ENCODE assay signal across 19 cellular contexts in the genomic region with DNA sequence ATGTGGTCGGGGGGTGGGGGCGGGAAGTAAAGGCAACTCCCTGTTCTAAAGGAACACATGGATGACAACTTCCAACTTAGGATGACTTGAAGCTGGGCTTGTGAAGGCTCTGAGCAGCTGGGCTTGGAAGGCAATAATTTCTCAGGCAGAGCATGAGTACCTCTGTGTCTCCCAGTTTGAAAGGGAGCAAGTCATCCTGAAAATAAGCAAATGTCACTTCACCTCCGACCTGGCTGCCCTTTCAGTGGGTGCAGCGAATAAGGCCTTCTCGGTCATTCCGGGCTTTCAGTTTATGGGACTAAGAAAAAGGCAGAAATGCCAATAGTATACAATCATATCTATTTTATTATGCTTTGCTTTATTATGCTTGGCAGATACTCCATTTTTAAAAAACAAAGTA. TPM values are rescaled to one million over a fixed set of nuclear protein-coding genes. Genes with fewer than 3 reads are reported as not detected.
DNase-seq lines count a peak whose midpoint lies in the region; ATAC-seq and TF ChIP-seq lines count a peak whose summit lies in the region.
"Had no signal": no experiment of that assay in that cellular context is flagged by ENCODE, and none has a peak within 500 bp of the region (broad histone marks: within the 10 kb centered on the region; RNA-seq: fewer than 3 reads in every experiment).

No MANE protein-coding gene starts in this region.

- peak overlapping the region; percentile 46 for H3K9ac ChIP-seq in mammary epithelial cell (ENCODE audit: insufficient read depth, low read length)

- 97% methylated on average over 6 of the region's 6 CpGs for WGBS in mammary epithelial cell (ENCODE audit: low coverage, missing lambda C conversion rate)

- no peaks in the 10 kb centered on the region for H4K20me1 ChIP-seq in mammary epithelial cell (ENCODE audit: insufficient read depth, low read length)

- H3K27me3 ChIP-seq in mammary epithelial cell (ENCODE audit: insufficient read depth, low read length) (no peaks in the 10 kb centered on the region), foreskin keratinocyte (no peaks in the 10 kb centered on the region), H7 (ENCODE audit: control insufficient read depth, insufficient read depth, low read length) (no peaks in the 10 kb centered on the region)

- H3K4me3 ChIP-seq in mammary epithelial cell (replicated peaks in 1 of 3; ENCODE audit: insufficient read depth in 1 of 3, low read depth in 2 of 3, low read length in 3 of 3) = no peak overlapping the region
- no peak overlapping the region for H3K4me3 ChIP-seq in H7 (ENCODE audit: insufficient read depth, low read depth, low read length)

- ATAC-seq in foreskin keratinocyte (no peak), GM21717 (IDR thresholded peaks at IDR 0.05; ENCODE audit: unreplicated experiment) (no peak)

- peaks cover 22% of the 10 kb centered on the region for H3K4me1 Mint-ChIP-seq in MCF 10A (ENCODE audit: insufficient read depth, unreplicated experiment)
- peaks cover 21% of the 10 kb centered on the region for H3K4me1 Mint-ChIP-seq in activated T-helper 2 cell treated with anti-CD3 and anti-CD28 coated beads, Interferon-gamma antibody, Interleukin-2, Interleukin-4, amounts not matched to agents 10 μg/mL and 5 μg/mL and 100 μg/mL, durations not matched to agents 14 hours and 24 hours and 36 hours (ENCODE audit: low read depth)
- H3K4me1 Mint-ChIP-seq in type B pancreatic cell (ENCODE audit: unreplicated experiment) = peaks cover 10% of the 10 kb centered on the region

- H3K36me3 ChIP-seq in mammary epithelial cell (ENCODE audit: insufficient read depth, low read length) (no peaks in the 10 kb centered on the region), H7 (replicated peaks; ENCODE audit: control insufficient read depth, insufficient read depth, low read length) (no peaks in the 10 kb centered on the region)

- BruUV-seq in mammary epithelial cell (replicated peaks; lab: Mats Ljungman, UMichigan) (TSS peak; percentile 66), MCF 10A (replicated peaks; lab: Mats Ljungman, UMichigan) (no TSS peak)

- H3K4me3 Mint-ChIP-seq in MCF 10A (ENCODE audit: unreplicated experiment) = no peak overlapping the region
- H3K4me3 Mint-ChIP-seq in activated T-helper 2 cell treated with anti-CD3 and anti-CD28 coated beads, Interferon-gamma antibody, Interleukin-2, Interleukin-4, amounts not matched to agents 10 μg/mL and 5 μg/mL and 100 μg/mL, durations not matched to agents 14 hours and 24 hours and 36 hours (ENCODE audit: low read depth) = peak overlapping the region; percentile 19
- H3K4me3 Mint-ChIP-seq in type B pancreatic cell = no peak overlapping the region
- H3K4me3 Mint-ChIP-seq: activated naive CD8-positive, alpha-beta T cell; mesothelial cell of epicardium had no signal

- POLR2A ChIA-PET in MCF 10A (lab: Yijun Ruan, JAX) = interaction anchor here (0.5 kb wide), 1 partner anchor 55 kb away, joined by 5 read pairs; no protein-coding TSS in a partner anchor

- dilution Hi-C loops in mammary epithelial cell (cut with HindIII; ENCODE audit: low sequenced_read_pairs) = loop anchor here (5.0 kb wide), 1 partner anchor 65 kb away; no protein-coding TSS in a partner anchor

- H3K27ac Mint-ChIP-seq in MCF 10A (ENCODE audit: low read depth, unreplicated experiment) = no peak overlapping the region
- H3K27ac Mint-ChIP-seq in activated T-helper 2 cell treated with anti-CD3 and anti-CD28 coated beads, Interferon-gamma antibody, Interleukin-2, Interleukin-4, amounts not matched to agents 10 μg/mL and 5 μg/mL and 100 μg/mL, durations not matched to agents 14 hours and 24 hours and 36 hours = peak overlapping the region; percentile 16
- no peak overlapping the region for H3K27ac Mint-ChIP-seq in type B pancreatic cell
- H3K27ac Mint-ChIP-seq: mesothelial cell of epicardium had no signal

- H3K4me2 ChIP-seq in mammary epithelial cell (ENCODE audit: insufficient read depth, low read depth, low read length) = no peak overlapping the region

- peak overlapping the region; percentile 82 for H3K27ac ChIP-seq in mammary epithelial cell (ENCODE audit: insufficient read depth, low read depth, low read length)
- H3K27ac ChIP-seq in foreskin keratinocyte = peak overlapping the region; percentile 72

- H3K36me3 Mint-ChIP-seq in MCF 10A (ENCODE audit: insufficient read depth, unreplicated experiment) (no peaks in the 10 kb centered on the region), type B pancreatic cell (no peaks in the 10 kb centered on the region)
- H3K36me3 Mint-ChIP-seq in activated T-helper 2 cell treated with anti-CD3 and anti-CD28 coated beads, Interferon-gamma antibody, Interleukin-2, Interleukin-4, amounts not matched to agents 10 μg/mL and 5 μg/mL and 100 μg/mL, durations not matched to agents 14 hours and 24 hours and 36 hours (ENCODE audit: low read depth) = no peaks in the 10 kb centered on the region
- H3K36me3 Mint-ChIP-seq: mesothelial cell of epicardium had no signal

- CTCF ChIA-PET in mammary epithelial cell (lab: Charles Lee; ENCODE audit: low non-redundant PET) (interaction anchor here (0.6 kb wide), 1 partner anchor 104 kb away, joined by 3 read pairs; no protein-coding TSS in a partner anchor), MCF 10A (lab: Yijun Ruan, JAX) (interaction anchor here (1.4 kb wide), 1 partner anchor 102 kb away, joined by 3 read pairs; no protein-coding TSS in a partner anchor)

- in situ Hi-C loops in mammary epithelial cell (cut with MboI; ENCODE audit: low sequenced_read_pairs in 2 of 2) = no loop called here

- TF ChIP-seq CTCF in mammary epithelial cell (conservative IDR thresholded peaks at IDR 0.05 in 1 of 2, IDR thresholded peaks at IDR 0.05 in 1 of 2; ENCODE audit: extremely low read depth in 1 of 2, insufficient read depth in 1 of 2, low read depth in 1 of 2, low read length in 2 of 2) = no peak
- TF ChIP-seq CTCF in MCF 10A (IDR thresholded peaks at IDR 0.05; ENCODE audit: unreplicated experiment) = no peak
- no peak for TF ChIP-seq CTCF in foreskin keratinocyte (conservative IDR thresholded peaks at IDR 0.05)
- no peak for TF ChIP-seq CTCF in type B pancreatic cell (conservative IDR thresholded peaks at IDR 0.05)

- H3K4me1 ChIP-seq in mammary epithelial cell (ENCODE audit: insufficient read depth, low read length) (peaks cover 36% of the 10 kb centered on the region), foreskin keratinocyte (peaks cover 14% of the 10 kb centered on the region)

- H3K27me3 Mint-ChIP-seq in MCF 10A (ENCODE audit: insufficient read depth, unreplicated experiment) (no peaks in the 10 kb centered on the region), type B pancreatic cell (peaks cover 5% of the 10 kb centered on the region)
- peaks cover 15% of the 10 kb centered on the region for H3K27me3 Mint-ChIP-seq in activated T-helper 2 cell treated with anti-CD3 and anti-CD28 coated beads, Interferon-gamma antibody, Interleukin-2, Interleukin-4, amounts not matched to agents 10 μg/mL and 5 μg/mL and 100 μg/mL, durations not matched to agents 14 hours and 24 hours and 36 hours (ENCODE audit: low read depth)
- H3K27me3 Mint-ChIP-seq: activated naive CD8-positive, alpha-beta T cell had no signal

- H3K9me3 Mint-ChIP-seq in MCF 10A (ENCODE audit: unreplicated experiment) = no peaks in the 10 kb centered on the region
- H3K9me3 Mint-ChIP-seq in activated T-helper 2 cell treated with anti-CD3 and anti-CD28 coated beads, Interferon-gamma antibody, Interleukin-2, Interleukin-4, amounts not matched to agents 10 μg/mL and 5 μg/mL and 100 μg/mL, durations not matched to agents 14 hours and 24 hours and 36 hours = peaks cover 16% of the 10 kb centered on the region
- peaks cover 10% of the 10 kb centered on the region for H3K9me3 Mint-ChIP-seq in type B pancreatic cell

- no peak overlapping the region for H2AFZ ChIP-seq in mammary epithelial cell (ENCODE audit: low read depth, low read length)

- DNase-seq in mammary epithelial cell (no peak), MCF 10A (ENCODE audit: unreplicated experiment) (no peak), foreskin keratinocyte (no peak), type B pancreatic cell (ENCODE audit: extremely low spot score, unreplicated experiment) (peak; percentile 39), H7 (no peak), NCI-H82 (lab: John Stamatoyannopoulos, UW) (no peak)
- no peak for DNase-seq in activated T-helper 2 cell treated with anti-CD3 and anti-CD28 coated beads, Interferon-gamma antibody, Interleukin-2, Interleukin-4, amounts not matched to agents 10 μg/mL and 5 μg/mL and 100 μg/mL, durations not matched to agents 14 hours and 24 hours and 36 hours (ENCODE audit: low spot score)
- DNase-seq: activated CD4-positive, CD25-positive, alpha-beta regulatory T cell; activated CD8-positive, alpha-beta memory T cell treated with anti-CD3 and anti-CD28 coated beads, Interleukin-2, amount 50 U/mL, for 4 hours; hypothalamus; NCI-H2029; NCI-H446 treated with DMSO at 0.1 percent for 48 hours; SIG-M5 had no signal

- intact Hi-C loops in mammary epithelial cell (cut with micrococcal nuclease) (loop anchor here (2.0 to 5.0 kb wide), 2 partner anchors 22 to 100 kb away; no protein-coding TSS in a partner anchor), MCF 10A (cut with micrococcal nuclease) (no loop called here)
- intact Hi-C loops in activated T-helper 2 cell treated with anti-CD3 and anti-CD28 coated beads, Interferon-gamma antibody, Interleukin-2, Interleukin-4, amounts not matched to agents 10 μg/mL and 5 μg/mL and 100 μg/mL, durations not matched to agents 14 hours and 24 hours and 36 hours (cut with micrococcal nuclease) = loop anchor here (2.0 kb wide), 1 partner anchor 38 kb away; no protein-coding TSS in a partner anchor

- no peaks in the 10 kb centered on the region for H3K79me2 ChIP-seq in mammary epithelial cell (ENCODE audit: insufficient read depth, low read length)

- no peaks in the 10 kb centered on the region for H3K9me3 ChIP-seq in mammary epithelial cell (replicated peaks; ENCODE audit: insufficient read depth, low read length)

RNA-seq across cellular contexts. Expression of gene ADAMTS14, which starts 15.3 kb away (rescaled TPM):
- under 1 TPM; 0.35 to 0.50 TPM for total RNA-seq in mammary epithelial cell
- 0.15 TPM for polyA plus RNA-seq in mammary epithelial cell
- polyA minus RNA-seq in mammary epithelial cell = not detected
- total RNA-seq in MCF 10A (2022) = 0.25 TPM in 1 of 2 replicates, not detected in the other
- 0.39 and 0.46 TPM in 2 replicates for total RNA-seq in activated T-helper 2 cell treated with anti-CD3 and anti-CD28 coated beads, Interferon-gamma antibody, Interleukin-2, Interleukin-4, amounts not matched to agents 10 μg/mL and 5 μg/mL and 100 μg/mL, durations not matched to agents 14 hours and 24 hours and 36 hours
- 0.10 TPM in 1 of 2 replicates, not detected in the other for total RNA-seq in foreskin keratinocyte
- polyA plus RNA-seq in foreskin keratinocyte = 0.09 TPM in 1 of 2 replicates, not detected in the other
- total RNA-seq in type B pancreatic cell (ENCODE audit: low replicate concordance) = 0.29 and 1.4 TPM in 2 replicates
- 1.1 and 2.4 TPM in 2 replicates for total RNA-seq in H7 (2014; rRNA removed; shearing (Covaris generic))
- total RNA-seq: subcutaneous adipose tissue had no signal

RNA-seq across cellular contexts. Expression of gene PRF1, which starts 54.5 kb away (rescaled TPM):
- total RNA-seq in mammary epithelial cell (not detected), MCF 10A (2022) (not detected in 2 replicates), foreskin keratinocyte (not detected in 2 replicates), type B pancreatic cell (ENCODE audit: low replicate concordance) (not detected in 2 replicates)
- polyA plus RNA-seq in mammary epithelial cell (0.07 TPM), foreskin keratinocyte (not detected in 2 replicates)
- not detected for polyA minus RNA-seq in mammary epithelial cell
- 67.7 and 69.6 TPM in 2 replicates for total RNA-seq in activated T-helper 2 cell treated with anti-CD3 and anti-CD28 coated beads, Interferon-gamma antibody, Interleukin-2, Interleukin-4, amounts not matched to agents 10 μg/mL and 5 μg/mL and 100 μg/mL, durations not matched to agents 14 hours and 24 hours and 36 hours
- not detected in 2 replicates for total RNA-seq in H7 (2014; rRNA removed; shearing (Covaris generic))
- total RNA-seq: bronchial epithelial cell, renal cortical epithelial cell had no signal

Comparison
In these comparisons a context has a peak if more than half of its experiments do, and no peak if none do; other contexts are left out.
1. RNA of gene PRF1, which starts 54.5 kb away (total RNA-seq): 67.7 to 69.6 TPM in activated T-helper 2 cell treated with anti-CD3 and anti-CD28 coated beads, Interferon-gamma antibody, Interleukin-2, Interleukin-4, amounts not matched to agents 10 μg/mL and 5 μg/mL and 100 μg/mL, durations not matched to agents 14 hours and 24 hours and 36 hours; not detected in mammary epithelial cell, not detected in MCF 10A, not detected in foreskin keratinocyte, not detected in type B pancreatic cell and not detected in H7; every median in the first group is over 10 times any median in the second.